1 cellular context compared by ENCODE assay signal in genomic region chr6:157823523-157824370, GRCh38.
A peak's percentile ranks its signal among the peaks of the same experiment; 100 is the strongest.
TF ChIP-seq lines count a peak whose summit lies in the region.

No MANE protein-coding gene starts in this region.

TF ChIP-seq in GM12878, 131 proteins besides CTCF, POLR2A, EP300 and RAD21 (continued from another document and continues in another):
- TF ChIP-seq CUX1 (IDR thresholded peaks at IDR 0.05; ENCODE audit: insufficient replicate concordance, low read depth, low read length) (no peak), SRF (IDR thresholded peaks at IDR 0.05; ENCODE audit: low read depth in 2 of 2, low read length in 2 of 2) (no peak), POLR2AphosphoS5 (IDR thresholded peaks at IDR 0.05; ENCODE audit: low read length) (peak; percentile 30; the same call in 1 of the 2 replicates), SMAD1 (IDR thresholded peaks at IDR 0.05; ENCODE audit: low read depth, partially characterized antibody) (no peak), SREBF2 (IDR thresholded peaks at IDR 0.05; ENCODE audit: low read length) (no peak), MXI1 (IDR thresholded peaks at IDR 0.05; ENCODE audit: low read depth, low read length) (no peak), CHD4 (IDR thresholded peaks at IDR 0.05) (no peak), YY1 (IDR thresholded peaks at IDR 0.05; ENCODE audit: low read depth, low read length) (no peak), ASH2L (IDR thresholded peaks at IDR 0.05; ENCODE audit: borderline replicate concordance, low read depth) (no peak), MAX (IDR thresholded peaks at IDR 0.05; ENCODE audit: low read depth, low read length) (no peak), FOS (IDR thresholded peaks at IDR 0.05; ENCODE audit: borderline replicate concordance, extremely low read depth, insufficient read length) (no peak), RB1 (IDR thresholded peaks at IDR 0.05; ENCODE audit: borderline replicate concordance) (no peak), SMARCA5 (IDR thresholded peaks at IDR 0.05) (0 out of 2 replicates have a peak, but pooled peaks have one; percentile 8), ZSCAN29 (IDR thresholded peaks at IDR 0.05) (no peak), E2F4 (IDR thresholded peaks at IDR 0.05; ENCODE audit: low read depth, low read length) (no peak), NBN (IDR thresholded peaks at IDR 0.05) (no peak), RFX5 (IDR thresholded peaks at IDR 0.05; ENCODE audit: low read depth, low read length) (no peak), ZNF384 (IDR thresholded peaks at IDR 0.05; ENCODE audit: borderline replicate concordance, low read depth, low read length) (no peak; the same call in 1 of the 2 replicates), SIX5 (IDR thresholded peaks at IDR 0.05; ENCODE audit: low read depth, low read length, severe bottlenecking) (no peak), HDAC2 (IDR thresholded peaks at IDR 0.05) (no peak), HDAC6 (IDR thresholded peaks at IDR 0.05; ENCODE audit: unreplicated experiment) (no peak), SREBF1 (IDR thresholded peaks at IDR 0.05; ENCODE audit: low read length) (no peak), NKRF (conservative IDR thresholded peaks at IDR 0.05) (0 out of 2 replicates have a peak, but pooled peaks have one; percentile 31), ZNF274 (IDR thresholded peaks at IDR 0.05; ENCODE audit: insufficient read depth, insufficient read length) (no peak), KAT2A (conservative IDR thresholded peaks at IDR 0.05; ENCODE audit: control insufficient read depth, low read depth, low read length) (no peak), CBX5 (IDR thresholded peaks at IDR 0.05; ENCODE audit: low read depth) (no peak), ESRRA (IDR thresholded peaks at IDR 0.05; ENCODE audit: low read length) (no peak), SIN3A (IDR thresholded peaks at IDR 0.05; ENCODE audit: low read depth, low read length) (no peak), SUZ12 (IDR thresholded peaks at IDR 0.05; ENCODE audit: unreplicated experiment) (no peak), BRCA1 (IDR thresholded peaks at IDR 0.05; ENCODE audit: low read depth, low read length) (no peak), STAT1 (conservative IDR thresholded peaks at IDR 0.05) (no peak), POLR2AphosphoS2 (IDR thresholded peaks at IDR 0.05; ENCODE audit: low read depth, low read length) (no peak), IKZF2 (IDR thresholded peaks at IDR 0.05) (peak; percentile 36 to 50; a peak in 2 of 4 replicates), ETV6 (conservative IDR thresholded peaks at IDR 0.05 in 1 of 2, IDR thresholded peaks at IDR 0.05 in 1 of 2; ENCODE audit: borderline replicate concordance in 1 of 2, low read depth in 1 of 2) (no peak), JUNB (IDR thresholded peaks at IDR 0.05) (peak; percentile 81), RCOR1 (conservative IDR thresholded peaks at IDR 0.05; ENCODE audit: low read depth, low read length) (no peak), MYB (IDR thresholded peaks at IDR 0.05; ENCODE audit: borderline replicate concordance, low read depth, low read length) (no peak), ATF3 (IDR thresholded peaks at IDR 0.05; ENCODE audit: borderline replicate concordance, extremely low read depth, low read depth, low read length) (no peak), ZNF24 (IDR thresholded peaks at IDR 0.05) (no peak), ATF7 (IDR thresholded peaks at IDR 0.05; ENCODE audit: low read depth) (peak; percentile 83), ZZZ3 (IDR thresholded peaks at IDR 0.05; ENCODE audit: control insufficient read depth, insufficient read length, low read depth) (no peak), KDM1A (IDR thresholded peaks at IDR 0.05; ENCODE audit: borderline replicate concordance) (no peak), ATF2 (IDR thresholded peaks at IDR 0.05; ENCODE audit: low read length) (peak; percentile 50; the same call in 1 of the 2 replicates), PKNOX1 (IDR thresholded peaks at IDR 0.05) (peak; percentile 62; the same call in 1 of the 2 replicates), CBX3 (IDR thresholded peaks at IDR 0.05; ENCODE audit: borderline replicate concordance, low read depth) (no peak), ZNF207 (IDR thresholded peaks at IDR 0.05; ENCODE audit: borderline replicate concordance) (no peak), STAT3 (IDR thresholded peaks at IDR 0.05; ENCODE audit: low read depth, low read length) (no peak), WRNIP1 (IDR thresholded peaks at IDR 0.05; ENCODE audit: borderline replicate concordance, low read depth, low read length) (no peak), SP1 (IDR thresholded peaks at IDR 0.05; ENCODE audit: low read depth, low read length) (no peak), BMI1 (IDR thresholded peaks at IDR 0.05; ENCODE audit: borderline replicate concordance) (peak; percentile 60; the same call in 1 of the 2 replicates), CHD1 (IDR thresholded peaks at IDR 0.05; ENCODE audit: low read depth, low read length) (0 out of 2 replicates have a peak, but pooled peaks have one; percentile 1), PAX8 (IDR thresholded peaks at IDR 0.05) (no peak), BCLAF1 (IDR thresholded peaks at IDR 0.05) (no peak), LARP7 (IDR thresholded peaks at IDR 0.05) (peak; percentile 63; the same call in 1 of the 2 replicates)
